In genomic region chr5:131170540-131171275, GRCh38 we compare ENCODE assay signal across 8 cellular contexts. TPM values are rescaled to one million over a fixed set of nuclear protein-coding genes. Genes with fewer than 3 reads are reported as not detected.
DNase-seq lines count a peak whose midpoint lies in the region; ATAC-seq and TF ChIP-seq lines count a peak whose summit lies in the region.

Gene LYRM7, plus strand, starts transcription at chr5:131170944. Its CDS starts 77 bp downstream, at chr5:131171021.

- no peaks in the 10 kb centered on the region for H3K9me3 ChIP-seq in mammary epithelial cell (replicated peaks; ENCODE audit: insufficient read depth, low read length)
- H3K9me3 ChIP-seq in iPS-20b (ENCODE audit: insufficient read depth, low read depth, low read length): no peaks in the 10 kb centered on the region

- intact Hi-C loops in mammary epithelial cell (cut with micrococcal nuclease): no loop called here

- ATAC-seq in GM18870 (IDR thresholded peaks at IDR 0.05; ENCODE audit: unreplicated experiment) (peak; percentile 98), HG03135 (IDR thresholded peaks at IDR 0.05; ENCODE audit: unreplicated experiment) (peak; percentile 98)

- DNase-seq in NCI-H2196 treated with DMSO at 0.1 percent for 48 hours (lab: John Stamatoyannopoulos, UW; ENCODE audit: unreplicated experiment) (peak; percentile 99), mammary epithelial cell (peak; percentile 100)

- WGBS in mammary epithelial cell (ENCODE audit: low coverage, missing lambda C conversion rate): 1% methylated on average over 32 of the region's 42 CpGs

- H3K4me2 ChIP-seq in mammary epithelial cell (ENCODE audit: insufficient read depth, low read depth, low read length): peak within 1 kb of the TSS; percentile 86

- no peak within 1 kb of the TSS for H3K27ac ChIP-seq in ACC112 (ENCODE audit: low read depth, low read length)
- H3K27ac ChIP-seq in VCaP: peak within 1 kb of the TSS; percentile 77
- peak within 1 kb of the TSS; percentile 63 for H3K27ac ChIP-seq in mammary epithelial cell (ENCODE audit: insufficient read depth, low read depth, low read length)
- H3K27ac ChIP-seq in iPS-20b (ENCODE audit: low read length): peak within 1 kb of the TSS; percentile 68
- H3K27ac ChIP-seq in skin epidermis: peak within 1 kb of the TSS in 20 of 21 experiments; percentile 39 to 86 (median 76)

- H3K4me3 ChIP-seq in ACC112 (ENCODE audit: low read depth, low read length): peak within 1 kb of the TSS; percentile 87
- H3K4me3 ChIP-seq in mammary epithelial cell (replicated peaks in 1 of 3; ENCODE audit: insufficient read depth in 1 of 3, low read depth in 2 of 3, low read length in 3 of 3): peak within 1 kb of the TSS; percentile 64 to 87 (median 78)
- H3K4me3 ChIP-seq in iPS-20b (ENCODE audit: low read length): peak within 1 kb of the TSS; percentile 94
- peak within 1 kb of the TSS; percentile 43 to 66 (median 58) for H3K4me3 ChIP-seq in skin epidermis

- no peaks in the 10 kb centered on the region for H4K20me1 ChIP-seq in mammary epithelial cell (ENCODE audit: insufficient read depth, low read length)

- H3K27me3 ChIP-seq in ACC112 (ENCODE audit: insufficient read depth, low read length): no peaks in the 10 kb centered on the region
- no peaks in the 10 kb centered on the region for H3K27me3 ChIP-seq in mammary epithelial cell (ENCODE audit: insufficient read depth, low read length)
- no peaks in the 10 kb centered on the region for H3K27me3 ChIP-seq in iPS-20b (ENCODE audit: insufficient read depth, low read length)

- in situ Hi-C loops in mammary epithelial cell (cut with MboI; ENCODE audit: low sequenced_read_pairs in 2 of 2): loop anchor here in 1 of 2 donors (25.0 kb wide), 1 partner anchor 217 kb away; no protein-coding TSS in a partner anchor

- H3K79me2 ChIP-seq in ACC112 (ENCODE audit: control insufficient read depth, insufficient read depth, low read length, unreplicated experiment): peaks cover 12% of the 10 kb centered on the region
- peaks cover 8% of the 10 kb centered on the region for H3K79me2 ChIP-seq in mammary epithelial cell (ENCODE audit: insufficient read depth, low read length)

- BruUV-seq in mammary epithelial cell (replicated peaks; lab: Mats Ljungman, UMichigan): no TSS peak

- CTCF ChIA-PET in mammary epithelial cell (lab: Charles Lee; ENCODE audit: low non-redundant PET): no interaction called here

- peak within 1 kb of the TSS; percentile 85 for H3K9ac ChIP-seq in mammary epithelial cell (ENCODE audit: insufficient read depth, low read length)
- H3K9ac ChIP-seq in iPS-20b (ENCODE audit: low read depth, low read length): peak within 1 kb of the TSS; percentile 97

- H3K4me1 ChIP-seq in ACC112 (ENCODE audit: control insufficient read depth, insufficient read depth, low read length, unreplicated experiment) (peaks cover 9% of the 10 kb centered on the region), mammary epithelial cell (ENCODE audit: insufficient read depth, low read length) (peaks cover 7% of the 10 kb centered on the region), iPS-20b (ENCODE audit: insufficient read depth, low read length) (peaks cover 4% of the 10 kb centered on the region; the same call in 1 of the 2 replicates)

- peak within 1 kb of the TSS; percentile 86 for H2AFZ ChIP-seq in ACC112 (ENCODE audit: low read length, unreplicated experiment)
- peak within 1 kb of the TSS; percentile 95 for H2AFZ ChIP-seq in mammary epithelial cell (ENCODE audit: low read depth, low read length)

- TF ChIP-seq CTCF in VCaP (conservative IDR thresholded peaks at IDR 0.05): no peak
- TF ChIP-seq CTCF in mammary epithelial cell (conservative IDR thresholded peaks at IDR 0.05 in 1 of 2, IDR thresholded peaks at IDR 0.05 in 1 of 2; ENCODE audit: extremely low read depth in 1 of 2, insufficient read depth in 1 of 2, low read depth in 1 of 2, low read length in 2 of 2): no peak

- H3K36me3 ChIP-seq in ACC112 (ENCODE audit: insufficient read depth, low read length): no peaks in the 10 kb centered on the region
- H3K36me3 ChIP-seq in mammary epithelial cell (ENCODE audit: insufficient read depth, low read length): no peaks in the 10 kb centered on the region
- no peaks in the 10 kb centered on the region for H3K36me3 ChIP-seq in iPS-20b (ENCODE audit: insufficient read depth, low read depth, low read length)

- dilution Hi-C loops in mammary epithelial cell (cut with HindIII; ENCODE audit: low sequenced_read_pairs): no loop called here

RNA-seq across cellular contexts. Expression of gene LYRM7, which starts in this region (rescaled TPM):
- 10 to 100 TPM; 10.3 to 11.2 TPM for total RNA-seq in mammary epithelial cell
- polyA plus RNA-seq in mammary epithelial cell: 2.7 TPM
- 4.5 TPM for polyA minus RNA-seq in mammary epithelial cell
